Comparison of ENCODE assay signal across 8 cellular contexts in genomic region chr9:15837079-15837679, GRCh38.
DNase-seq lines count a peak whose midpoint lies in the region; ATAC-seq and FAIRE-seq lines count a peak whose summit lies in the region.

No MANE protein-coding gene starts in this region.

- peak; percentile 92 for ATAC-seq in HG03342 (IDR thresholded peaks at IDR 0.05; ENCODE audit: unreplicated experiment)

- DNase-seq in NCI-H1417 (lab: John Stamatoyannopoulos, UW) (peak; percentile 1 to 69 (median 62)), NCI-H1417 treated with DMSO at 0.1 percent for 48 hours (lab: John Stamatoyannopoulos, UW) (no peak), GM19239 (ENCODE audit: insufficient read length, low spot score) (no peak), NCI-H446 treated with DMSO at 0.1 percent for 48 hours (lab: John Stamatoyannopoulos, UW) (peak; percentile 43), astrocyte of the hippocampus (ENCODE audit: low read depth, low spot score) (peak; percentile 80), inferior parietal cortex (ENCODE audit: extremely low spot score) (peak; percentile 68), stromal cell of bone marrow (ENCODE audit: low read depth) (peak; percentile 40)

- FAIRE-seq in GM19239 (lab: Jason Lieb, UNC) = peak; percentile 18

Comparison
In these comparisons a context has a peak if more than half of its experiments do, and no peak if none do; other contexts are left out.
1. DNase-seq: peak in NCI-H1417 (3 of 3), NCI-H446 treated with DMSO at 0.1 percent for 48 hours (single experiment), astrocyte of the hippocampus (single experiment), inferior parietal cortex (single experiment) and stromal cell of bone marrow (single experiment); none in NCI-H1417 treated with DMSO at 0.1 percent for 48 hours (single experiment) and GM19239 (single experiment).